In the genomic region with DNA sequence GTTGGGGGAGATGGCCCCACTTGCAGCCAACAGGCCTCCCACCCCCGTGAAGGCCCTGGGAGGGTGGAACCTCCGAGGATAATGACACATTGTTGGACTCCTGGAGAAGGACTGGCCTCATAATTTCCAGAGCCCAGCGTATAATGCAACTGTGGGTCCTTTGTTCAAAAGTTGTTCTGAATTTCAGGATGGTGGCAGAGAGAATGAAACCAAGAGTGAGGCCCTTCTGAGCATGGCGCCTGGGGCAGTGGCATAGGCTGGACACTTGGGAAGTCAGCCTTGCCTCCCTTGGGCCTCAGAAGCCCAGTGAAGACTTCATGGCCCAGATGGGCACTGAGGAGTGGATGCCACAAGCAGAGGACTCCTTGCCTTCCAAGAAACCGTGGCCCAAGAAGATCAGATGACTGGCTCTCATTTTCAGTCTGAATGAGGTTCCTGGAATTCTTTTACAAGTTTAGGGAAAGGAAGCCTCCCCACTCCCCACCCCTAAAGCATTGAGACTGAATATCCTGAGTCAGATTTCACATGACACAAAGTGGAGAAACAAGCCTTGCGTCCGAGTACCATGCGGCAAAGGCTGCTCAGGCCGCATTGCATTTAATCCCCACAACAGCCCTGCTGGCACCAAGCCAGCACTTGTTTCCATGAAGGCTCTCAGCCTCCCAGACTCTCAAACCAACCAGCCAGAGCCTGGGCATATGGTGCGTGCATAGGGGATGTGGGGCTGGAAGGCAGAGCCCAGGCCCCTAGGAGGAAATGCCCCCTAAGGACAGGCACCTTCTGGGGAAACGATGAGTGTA, we compare ENCODE assay signal across 2 cellular contexts.
TF ChIP-seq lines count a peak whose summit lies in the region.

No MANE protein-coding gene starts in this region.

TF ChIP-seq in SK-N-SH, 30 proteins besides CTCF, POLR2A, EP300 and RAD21:
- TF ChIP-seq ELF1 (IDR thresholded peaks at IDR 0.05) (no peak), TAF1 (IDR thresholded peaks at IDR 0.05; ENCODE audit: borderline replicate concordance, low read depth, low read length) (no peak), JUND (IDR thresholded peaks at IDR 0.05) (no peak), RXRA (IDR thresholded peaks at IDR 0.05; ENCODE audit: borderline replicate concordance, low read depth) (no peak)
- TF ChIP-seq, protein P1, sequence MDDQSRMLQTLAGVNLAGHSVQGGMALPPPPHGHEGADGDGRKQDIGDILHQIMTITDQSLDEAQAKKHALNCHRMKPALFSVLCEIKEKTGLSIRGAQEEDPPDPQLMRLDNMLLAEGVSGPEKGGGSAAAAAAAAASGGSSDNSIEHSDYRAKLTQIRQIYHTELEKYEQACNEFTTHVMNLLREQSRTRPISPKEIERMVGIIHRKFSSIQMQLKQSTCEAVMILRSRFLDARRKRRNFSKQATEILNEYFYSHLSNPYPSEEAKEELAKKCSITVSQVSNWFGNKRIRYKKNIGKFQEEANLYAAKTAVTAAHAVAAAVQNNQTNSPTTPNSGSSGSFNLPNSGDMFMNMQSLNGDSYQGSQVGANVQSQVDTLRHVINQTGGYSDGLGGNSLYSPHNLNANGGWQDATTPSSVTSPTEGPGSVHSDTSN (IDR thresholded peaks at IDR 0.05), result no peak

TF ChIP-seq in SK-N-SH treated with all-trans-retinoic acid at 6 μM for 48 hours, 23 proteins besides CTCF, POLR2A, EP300 and RAD21:
- TF ChIP-seq TOX (CRISPR knock-in tag; IDR thresholded peaks at IDR 0.05; ENCODE audit: borderline replicate concordance), result no peak
- no peak for TF ChIP-seq TCF4 (CRISPR knock-in tag; IDR thresholded peaks at IDR 0.05; ENCODE audit: borderline replicate concordance)
- TF ChIP-seq OSR1 (CRISPR knock-in tag; IDR thresholded peaks at IDR 0.05), result no peak
- no peak for TF ChIP-seq GLIS3 (CRISPR knock-in tag; IDR thresholded peaks at IDR 0.05)
- TF ChIP-seq ZNF8 (CRISPR knock-in tag; IDR thresholded peaks at IDR 0.05), result no peak
- no peak for TF ChIP-seq CSDC2 (CRISPR knock-in tag; IDR thresholded peaks at IDR 0.05)
- TF ChIP-seq, protein P2, sequence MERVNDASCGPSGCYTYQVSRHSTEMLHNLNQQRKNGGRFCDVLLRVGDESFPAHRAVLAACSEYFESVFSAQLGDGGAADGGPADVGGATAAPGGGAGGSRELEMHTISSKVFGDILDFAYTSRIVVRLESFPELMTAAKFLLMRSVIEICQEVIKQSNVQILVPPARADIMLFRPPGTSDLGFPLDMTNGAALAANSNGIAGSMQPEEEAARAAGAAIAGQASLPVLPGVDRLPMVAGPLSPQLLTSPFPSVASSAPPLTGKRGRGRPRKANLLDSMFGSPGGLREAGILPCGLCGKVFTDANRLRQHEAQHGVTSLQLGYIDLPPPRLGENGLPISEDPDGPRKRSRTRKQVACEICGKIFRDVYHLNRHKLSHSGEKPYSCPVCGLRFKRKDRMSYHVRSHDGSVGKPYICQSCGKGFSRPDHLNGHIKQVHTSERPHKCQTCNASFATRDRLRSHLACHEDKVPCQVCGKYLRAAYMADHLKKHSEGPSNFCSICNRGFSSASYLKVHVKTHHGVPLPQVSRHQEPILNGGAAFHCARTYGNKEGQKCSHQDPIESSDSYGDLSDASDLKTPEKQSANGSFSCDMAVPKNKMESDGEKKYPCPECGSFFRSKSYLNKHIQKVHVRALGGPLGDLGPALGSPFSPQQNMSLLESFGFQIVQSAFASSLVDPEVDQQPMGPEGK (CRISPR knock-in tag; IDR thresholded peaks at IDR 0.05; ENCODE audit: borderline replicate concordance), result no peak
- TF ChIP-seq ESRRG (CRISPR knock-in tag; IDR thresholded peaks at IDR 0.05), result no peak
- TF ChIP-seq ZFP30 (CRISPR knock-in tag; IDR thresholded peaks at IDR 0.05), result no peak
- TF ChIP-seq SNAI2 (CRISPR knock-in tag; IDR thresholded peaks at IDR 0.05), result no peak
- TF ChIP-seq BACH2 (CRISPR knock-in tag; IDR thresholded peaks at IDR 0.05; ENCODE audit: borderline replicate concordance), result no peak
